ENCODE assay signal across 8 cellular contexts in genomic region chr18:63788447-63789096, GRCh38. TPM values are rescaled to one million over a fixed set of nuclear protein-coding genes. Genes with fewer than 3 reads are reported as not detected.
DNase-seq lines count a peak whose midpoint lies in the region; ATAC-seq, FAIRE-seq and TF ChIP-seq lines count a peak whose summit lies in the region.

No MANE protein-coding gene starts in this region.

- no peaks in the 10 kb centered on the region for H3K9me1 ChIP-seq in keratinocyte (ENCODE audit: control insufficient read depth, extremely low read depth, insufficient read depth, low read length)

- intact Hi-C loops in esophagus muscularis mucosa (cut with DNase I): no loop called here

- TF ChIP-seq CTCF in keratinocyte (optimal IDR thresholded peaks at IDR 0.05 in 1 of 3, IDR thresholded peaks at IDR 0.05 in 1 of 3, conservative IDR thresholded peaks at IDR 0.05 in 1 of 3; ENCODE audit: extremely low read depth in 1 of 3, insufficient read depth in 2 of 3, low read length in 3 of 3) (no peak), esophagus muscularis mucosa (IDR thresholded peaks at IDR 0.05) (no peak)

- H3K27ac ChIP-seq in keratinocyte (ENCODE audit: control insufficient read depth, insufficient read depth, low read length) (peak overlapping the region; percentile 63), esophagus muscularis mucosa (replicated peaks in 1 of 4) (no peak overlapping the region)

- H3K4me1 ChIP-seq in keratinocyte (ENCODE audit: control insufficient read depth, extremely low read depth, insufficient read depth, low read length) (peaks cover 30% of the 10 kb centered on the region), esophagus muscularis mucosa (no peaks in the 10 kb centered on the region)

- dilution Hi-C loops in keratinocyte (cut with MboI; ENCODE audit: extremely low pct_ligation_motif_present, low sequenced_read_pairs): no loop called here

- no peak for TF ChIP-seq POLR2A in GM18505 (IDR thresholded peaks at IDR 0.05; ENCODE audit: borderline replicate concordance, extremely low read depth, insufficient read depth, insufficient read length)
- TF ChIP-seq POLR2A in esophagus muscularis mucosa (IDR thresholded peaks at IDR 0.05; ENCODE audit: low read depth): no peak

- H3K27me3 ChIP-seq in keratinocyte (ENCODE audit: control insufficient read depth, extremely low read depth, insufficient read depth, low read length) (no peaks in the 10 kb centered on the region), esophagus muscularis mucosa (no peaks in the 10 kb centered on the region)

- 75% methylated on average over 3 of the region's 3 CpGs for WGBS in esophagus muscularis mucosa

- peak overlapping the region; percentile 65 for H3K4me2 ChIP-seq in keratinocyte (ENCODE audit: control insufficient read depth, extremely low read depth, insufficient read depth, low read depth, low read length)

- no peak overlapping the region for H2AFZ ChIP-seq in keratinocyte (ENCODE audit: control insufficient read depth, low read length)

- ATAC-seq in GM18505 (IDR thresholded peaks at IDR 0.05; ENCODE audit: unreplicated experiment) (peak; percentile 71), GM19328 (IDR thresholded peaks at IDR 0.05; ENCODE audit: unreplicated experiment) (no peak)

- peaks cover 9 to 14% of the 10 kb centered on the region in 2 experiments for H3K36me3 ChIP-seq in keratinocyte (ENCODE audit: control insufficient read depth in 2 of 2, extremely low read depth in 1 of 2, insufficient read depth in 2 of 2, low read length in 2 of 2)
- no peaks in the 10 kb centered on the region for H3K36me3 ChIP-seq in esophagus muscularis mucosa

- no peaks in the 10 kb centered on the region for H4K20me1 ChIP-seq in keratinocyte (ENCODE audit: control insufficient read depth, extremely low read depth, insufficient read depth, low read length)

- TF ChIP-seq EP300 in esophagus muscularis mucosa (IDR thresholded peaks at IDR 0.05): no peak

- peaks cover 26% of the 10 kb centered on the region for H3K79me2 ChIP-seq in keratinocyte (ENCODE audit: control insufficient read depth, insufficient read depth, low read length)

- H3K9me3 ChIP-seq in keratinocyte (ENCODE audit: control insufficient read depth, low read depth, low read length): no peaks in the 10 kb centered on the region
- no peaks in the 10 kb centered on the region for H3K9me3 ChIP-seq in esophagus muscularis mucosa

- DNase-seq in HS-5 (ENCODE audit: low read depth) (peak; percentile 80), keratinocyte (ENCODE audit: low read depth, low spot score) (peak; percentile 73), DMS 273 (lab: John Stamatoyannopoulos, UW; ENCODE audit: unreplicated experiment) (no peak), esophagus muscularis mucosa (ENCODE audit: extremely low spot score) (no peak), NCI-H69 (lab: John Stamatoyannopoulos, UW) (no peak)
- DNase-seq in activated CD8-positive, alpha-beta memory T cell treated with anti-CD3 and anti-CD28 coated beads for 48 hours (ENCODE audit: low read depth in 2 of 3, low spot score in 2 of 3): peak in 2 of 3 experiments; percentile 10 to 16

- no peak overlapping the region for H3K4me3 ChIP-seq in keratinocyte (ENCODE audit: control insufficient read depth in 2 of 3, extremely low read depth in 1 of 3, insufficient read depth in 2 of 3, low read depth in 1 of 3, low read length in 3 of 3)
- no peak overlapping the region for H3K4me3 ChIP-seq in esophagus muscularis mucosa

- no peak overlapping the region for H3K9ac ChIP-seq in keratinocyte (ENCODE audit: control insufficient read depth, extremely low read depth, insufficient read depth, low read length)

- peak; percentile 96 for FAIRE-seq in keratinocyte (lab: Jason Lieb, UNC)

RNA-seq across cellular contexts. Expression of gene SERPINB7, which starts 13.4 kb away (rescaled TPM):
- 293 to 589 TPM (median 408 TPM) in 3 replicates for polyA plus RNA-seq in keratinocyte
- 405 TPM for polyA plus RNA-seq in keratinocyte (2011; ENCODE audit: low read depth)
- 232 and 512 TPM in 2 replicates for polyA plus RNA-seq in keratinocyte (2011; cell fraction: cytosol; rRNA removed)
- 548 and 655 TPM in 2 replicates for polyA plus RNA-seq in keratinocyte (2011; cell fraction: nucleus; rRNA removed)
- 196 and 644 TPM in 2 replicates for polyA plus RNA-seq in keratinocyte (2012; ENCODE audit: low replicate concordance)
- 118 to 615 TPM (median 323 TPM) in 3 replicates for polyA minus RNA-seq in keratinocyte
- 133 TPM for polyA minus RNA-seq in keratinocyte (2011; cell fraction: cytosol; rRNA and poly(A)+ RNA removed)
- 309 and 528 TPM in 2 replicates for polyA minus RNA-seq in keratinocyte (2011; cell fraction: nucleus; rRNA and poly(A)+ RNA removed)
- total RNA-seq in esophagus muscularis mucosa: not detected

Comparison
In these comparisons a context has a peak if more than half of its experiments do, and no peak if none do; other contexts are left out.
1. DNase-seq: peak in HS-5 (single experiment), activated CD8-positive, alpha-beta memory T cell treated with anti-CD3 and anti-CD28 coated beads for 48 hours (2 of 3) and keratinocyte (single experiment); none in DMS 273 (single experiment), esophagus muscularis mucosa (single experiment) and NCI-H69 (single experiment).